In the genomic region with DNA sequence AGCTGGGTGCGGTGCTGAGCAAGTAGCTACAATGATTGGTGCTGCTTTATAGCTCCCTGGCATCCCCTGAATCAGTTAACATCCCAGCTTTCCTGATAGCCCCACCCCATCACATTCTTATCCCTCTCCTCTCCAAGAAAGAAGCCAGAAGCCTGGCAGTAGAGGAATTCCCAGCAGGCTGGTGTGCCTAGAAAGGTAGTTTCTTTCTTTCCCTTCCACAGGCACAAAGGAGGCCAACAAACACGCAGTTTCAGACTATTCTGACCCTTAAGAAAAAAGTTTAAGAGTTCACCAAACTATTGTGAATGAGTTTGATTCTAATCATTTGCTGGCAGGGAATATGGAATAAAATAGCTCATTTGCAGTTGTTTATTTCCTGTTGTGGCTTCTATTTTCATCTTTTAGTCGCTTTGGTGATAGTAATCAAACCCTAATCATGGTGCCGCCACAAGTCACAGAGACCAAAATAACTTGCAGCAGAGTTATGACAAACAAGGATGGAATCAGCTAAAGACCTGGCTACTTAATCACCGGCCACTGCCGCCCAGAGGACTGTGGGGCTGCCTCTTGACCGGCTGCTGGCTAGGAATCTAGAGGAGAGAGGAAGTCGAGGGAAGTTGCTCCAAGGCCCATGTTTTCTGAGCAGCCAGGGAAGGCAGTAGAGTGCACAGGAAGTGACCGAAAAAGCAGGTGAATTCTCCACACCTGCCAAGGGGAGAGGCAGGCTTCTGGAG, we compare ENCODE assay signal across 8 cellular contexts. TPM values are rescaled to one million over a fixed set of nuclear protein-coding genes. Genes with fewer than 3 reads are reported as not detected.
DNase-seq lines count a peak whose midpoint lies in the region; ATAC-seq and TF ChIP-seq lines count a peak whose summit lies in the region.
"Had no signal": no experiment of that assay in that cellular context is flagged by ENCODE, and none has a peak within 500 bp of the region (broad histone marks: within the 10 kb centered on the region; RNA-seq: fewer than 3 reads in every experiment).

No MANE protein-coding gene starts in this region.

- H3K36me3 ChIP-seq in HUES48 (ENCODE audit: control insufficient read depth, insufficient read depth, low read length) (no peaks in the 10 kb centered on the region), ascending aorta (no peaks in the 10 kb centered on the region), suprapubic skin (no peaks in the 10 kb centered on the region)

- 24% methylated on average over 9 of the region's 9 CpGs for WGBS in suprapubic skin
- WGBS in lower leg skin, 2 donors: 23 to 30% methylated on average over 9 of the region's 9 CpGs

- H3K4me3 ChIP-seq in HUES48 (ENCODE audit: low read depth, low read length): no peak overlapping the region
- H3K4me3 ChIP-seq in ascending aorta: peak overlapping the region in 1 of 2 donors; percentile 32
- no peak overlapping the region for H3K4me3 ChIP-seq in suprapubic skin
- no peak overlapping the region for H3K4me3 ChIP-seq in lower leg skin (ENCODE audit: low read depth, poor library complexity, severe bottlenecking)

- peaks cover 51% of the 10 kb centered on the region for H3K4me1 ChIP-seq in HUES48 (ENCODE audit: control insufficient read depth, insufficient read depth, low read length)
- H3K4me1 ChIP-seq in ascending aorta: peaks cover 15 to 49% of the 10 kb centered on the region in 2 donors
- peaks cover 46% of the 10 kb centered on the region for H3K4me1 ChIP-seq in suprapubic skin

- TF ChIP-seq EP300 in suprapubic skin (IDR thresholded peaks at IDR 0.05): no peak

- no peak overlapping the region for H3K9ac ChIP-seq in HUES48 (ENCODE audit: low read depth, low read length)

- TF ChIP-seq CTCF in ascending aorta (IDR thresholded peaks at IDR 0.05) (peak in 2 of 3 experiments; percentile 8 to 26), suprapubic skin (IDR thresholded peaks at IDR 0.05) (no peak), lower leg skin (IDR thresholded peaks at IDR 0.05) (no peak)

- no peak for TF ChIP-seq POLR2A in suprapubic skin (IDR thresholded peaks at IDR 0.05)
- TF ChIP-seq POLR2A in lower leg skin (IDR thresholded peaks at IDR 0.05): no peak

- DNase-seq in ascending aorta (ENCODE audit: low spot score in 2 of 2): peak; percentile 80 to 96
- DNase-seq in kidney glomerular epithelial cell (lab: John Stamatoyannopoulos, UW): peak; percentile 40
- DNase-seq in suprapubic skin (ENCODE audit: low spot score in 2 of 2): peak in 1 of 2 donors; percentile 82
- no peak for DNase-seq in lower leg skin (ENCODE audit: low spot score in 2 of 2)
- DNase-seq in activated CD4-positive, alpha-beta T cell treated with anti-CD3 and anti-CD28 coated beads for 4 hours: no peak
- DNase-seq: activated naive CD8-positive, alpha-beta T cell treated with anti-CD3 and anti-CD28 coated beads, Interleukin-2, amount 10 ng/mL, durations not matched to agents 7 days and 5 days had no signal

- intact Hi-C loops in ascending aorta (cut with DNase I): loop anchor here (1.0 to 10.0 kb wide), 4 partner anchors 20 to 859 kb away; a partner anchor contains a TSS
- intact Hi-C loops in lower leg skin (cut with DNase I; ENCODE audit: low total_unique reads): no loop called here

- no peak for ATAC-seq in HG02852 (IDR thresholded peaks at IDR 0.05; ENCODE audit: unreplicated experiment)

- H3K27me3 ChIP-seq in HUES48 (ENCODE audit: control insufficient read depth, insufficient read depth, low read length): peaks cover 6% of the 10 kb centered on the region; the same call in 1 of the 2 replicates
- no peaks in the 10 kb centered on the region for H3K27me3 ChIP-seq in ascending aorta
- no peaks in the 10 kb centered on the region for H3K27me3 ChIP-seq in suprapubic skin

- H3K27ac ChIP-seq in HUES48 (ENCODE audit: low read depth, low read length) (peak overlapping the region; percentile 0), ascending aorta (peak overlapping the region; percentile 97 to 99), suprapubic skin (peak overlapping the region; percentile 84)

- H3K9me3 ChIP-seq in HUES48 (ENCODE audit: control insufficient read depth, insufficient read depth, low read length) (no peaks in the 10 kb centered on the region), ascending aorta (no peaks in the 10 kb centered on the region), suprapubic skin (no peaks in the 10 kb centered on the region)

RNA-seq across cellular contexts. Expression of a gene that starts 4.9 kb away (rescaled TPM):
- 76.5 TPM for total RNA-seq in ascending aorta
- 10 to 100 TPM; 19.7 to 41.6 (median 27.8) TPM for total RNA-seq in suprapubic skin
- total RNA-seq in lower leg skin: 10 to 100 TPM; 19.6 to 23.9 (median 20.7) TPM

Comparison
In these comparisons a context has a peak if more than half of its experiments do, and no peak if none do; other contexts are left out.
1. H3K27ac ChIP-seq: peak in every context shown above with its lines; median percentile 98 in ascending aorta; 84 in suprapubic skin; 0 in HUES48.
2. DNase-seq: peak in ascending aorta (2 of 2) and kidney glomerular epithelial cell (single experiment); none in lower leg skin (0 of 2) and activated CD4-positive, alpha-beta T cell treated with anti-CD3 and anti-CD28 coated beads for 4 hours (0 of 2).
3. CTCF ChIP-seq: peak in ascending aorta (2 of 3); none in suprapubic skin (0 of 2) and lower leg skin (0 of 3).